ENCODE assay signal across 3 cellular contexts in genomic region chr18:45814733-45815132, GRCh38. TPM values are rescaled to one million over a fixed set of nuclear protein-coding genes. Genes with fewer than 3 reads are reported as not detected.
"Had no signal": no experiment of that assay in that cellular context is flagged by ENCODE, and none has a peak within 500 bp of the region (broad histone marks: within the 10 kb centered on the region; RNA-seq: fewer than 3 reads in every experiment).

No MANE protein-coding gene starts in this region.

RNA-seq across cellular contexts. Expression of gene SIGLEC15, which starts 10.7 kb away (rescaled TPM):
- total RNA-seq: lung microvascular endothelial cell, mesothelial cell of epicardium, myocyte had no signal
